Comparison of ENCODE assay signal across 8 cellular contexts in genomic region chr2:213119061-213119809, GRCh38. TPM values are rescaled to one million over a fixed set of nuclear protein-coding genes. Genes with fewer than 3 reads are reported as not detected.
A peak's percentile ranks its signal among the peaks of the same experiment; 100 is the strongest.
DNase-seq lines count a peak whose midpoint lies in the region; ATAC-seq lines count a peak whose summit lies in the region.

No MANE protein-coding gene starts in this region.

- no peaks in the 10 kb centered on the region for H3K36me3 ChIP-seq in mesendoderm (ENCODE audit: control insufficient read depth, insufficient read depth, low read length)

- H3K27ac Mint-ChIP-seq in stimulated activated naive CD8-positive, alpha-beta T cell treated with anti-CD3 and anti-CD28 coated beads, Interleukin-15, amount 100 ng/mL, for 72 hours = peak overlapping the region; percentile 90 to 93

- H4K5ac ChIP-seq in mesendoderm (ENCODE audit: low read length) = no peak overlapping the region

- H3K4me1 Mint-ChIP-seq in stimulated activated naive CD8-positive, alpha-beta T cell treated with anti-CD3 and anti-CD28 coated beads, Interleukin-15, amount 100 ng/mL, for 72 hours = peaks cover 71% of the 10 kb centered on the region

- no peak overlapping the region for H4K8ac ChIP-seq in mesendoderm (ENCODE audit: low read depth, low read length)

- H3K9me3 Mint-ChIP-seq in stimulated activated naive CD8-positive, alpha-beta T cell treated with anti-CD3 and anti-CD28 coated beads, Interleukin-15, amount 100 ng/mL, for 72 hours = no peaks in the 10 kb centered on the region

- no peak overlapping the region for H3K23ac ChIP-seq in mesendoderm (ENCODE audit: low read length)

- DNase-seq in M059J (ENCODE audit: low read depth) (peak; percentile 74), posterior cingulate gyrus (no peak), mesendoderm (no peak), cerebellar cortex (ENCODE audit: low spot score) (no peak)
- peak; percentile 21 for DNase-seq in central memory CD4-positive, alpha-beta T cell
- DNase-seq in stimulated activated naive CD8-positive, alpha-beta T cell treated with anti-CD3 and anti-CD28 coated beads, Interleukin-15, amount 100 ng/mL, for 72 hours = peak; percentile 40 to 69

- H3K27me3 Mint-ChIP-seq in stimulated activated naive CD8-positive, alpha-beta T cell treated with anti-CD3 and anti-CD28 coated beads, Interleukin-15, amount 100 ng/mL, for 72 hours = no peaks in the 10 kb centered on the region

- no peak overlapping the region for H2AK5ac ChIP-seq in mesendoderm (ENCODE audit: low read length)

- no peak overlapping the region for H3K4me2 ChIP-seq in mesendoderm (ENCODE audit: low read length)

- H3K4ac ChIP-seq in mesendoderm (ENCODE audit: low read depth, low read length) = no peak overlapping the region

- H2BK120ac ChIP-seq in mesendoderm (ENCODE audit: low read depth, low read length) = no peak overlapping the region

- no peaks in the 10 kb centered on the region for H3K79me2 ChIP-seq in mesendoderm (ENCODE audit: control insufficient read depth, insufficient read depth, low read length)

- no peaks in the 10 kb centered on the region for H3K27me3 ChIP-seq in mesendoderm (ENCODE audit: insufficient read depth, low read length, poor library complexity)

- WGBS in mesendoderm (ENCODE audit: extremely low coverage, insufficient coverage, low lambda C conversion rate) = no CpG with 5 or more reads among the region's 5 CpGs

- H3K4me3 ChIP-seq in mesendoderm (ENCODE audit: low read length) = no peak overlapping the region

- H3K9ac ChIP-seq in mesendoderm (ENCODE audit: low read length) = no peak overlapping the region

- H3K18ac ChIP-seq in mesendoderm (ENCODE audit: low read length) = no peak overlapping the region

- no peak overlapping the region for H3K27ac ChIP-seq in mesendoderm (ENCODE audit: low read depth, low read length)

- H2BK5ac ChIP-seq in mesendoderm (ENCODE audit: low read length) = no peak overlapping the region

- no peaks in the 10 kb centered on the region for H3K4me1 ChIP-seq in mesendoderm (ENCODE audit: control insufficient read depth, low read depth, low read length)

- ATAC-seq in GM18499 (IDR thresholded peaks at IDR 0.05; ENCODE audit: insufficient read depth, unreplicated experiment) (peak; percentile 67), GM21825 (IDR thresholded peaks at IDR 0.05; ENCODE audit: unreplicated experiment) (peak; percentile 72)
- peak; percentile 93 for ATAC-seq in stimulated activated naive CD8-positive, alpha-beta T cell treated with anti-CD3 and anti-CD28 coated beads, Interleukin-15, amount 100 ng/mL, for 72 hours

- H3K79me1 ChIP-seq in mesendoderm (ENCODE audit: low read length) = no peaks in the 10 kb centered on the region

- H3K4me3 Mint-ChIP-seq in stimulated activated naive CD8-positive, alpha-beta T cell treated with anti-CD3 and anti-CD28 coated beads, Interleukin-15, amount 100 ng/mL, for 72 hours = peak overlapping the region; percentile 30 to 70

- no peak overlapping the region for H2BK15ac ChIP-seq in mesendoderm (replicated peaks; ENCODE audit: low read depth)

- no peak overlapping the region for H3K56ac ChIP-seq in mesendoderm (ENCODE audit: low read length)

- intact Hi-C loops in posterior cingulate gyrus (cut with DNase I) = no loop called here

RNA-seq across cellular contexts. Expression of gene IKZF2, which starts 32.2 kb away (rescaled TPM):
- 8.2 and 8.3 TPM in 2 replicates for total RNA-seq in M059J (2014; rRNA removed; shearing (Covaris generic))
- polyA plus RNA-seq in mesendoderm (2013, experiment 1 of 2) = 1.1 TPM
- 1.0 TPM for polyA plus RNA-seq in mesendoderm (2013, experiment 2 of 2)

Comparison
In these comparisons a context has a peak if more than half of its experiments do, and no peak if none do; other contexts are left out.
1. DNase-seq: peak in M059J (single experiment), central memory CD4-positive, alpha-beta T cell (single experiment) and stimulated activated naive CD8-positive, alpha-beta T cell treated with anti-CD3 and anti-CD28 coated beads, Interleukin-15, amount 100 ng/mL, for 72 hours (2 of 2); none in posterior cingulate gyrus (0 of 10), mesendoderm (single experiment) and cerebellar cortex (single experiment).
2. Peak in every context shown above with its lines, with median percentiles within 50 percentile points of each other: ATAC-seq.